In the genomic region with DNA sequence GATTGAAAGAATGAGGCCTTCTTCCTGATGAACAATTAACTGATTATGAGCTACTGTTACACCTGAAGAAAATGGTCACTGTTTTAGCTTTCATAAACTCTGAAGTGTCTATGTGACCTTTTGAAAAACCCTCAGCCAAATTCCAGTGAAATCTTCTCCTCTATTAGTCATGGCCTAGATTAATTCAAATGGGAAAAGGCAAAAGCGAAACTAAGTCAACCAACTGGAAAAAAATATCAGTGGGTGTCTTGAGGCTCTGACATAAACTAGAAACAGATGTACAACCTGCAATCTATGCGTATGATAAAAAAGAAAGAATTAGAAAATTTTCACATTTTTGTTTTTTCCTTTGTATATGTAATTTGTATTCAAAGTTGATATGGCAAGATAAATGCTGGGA, we compare ENCODE assay signal across 17 cellular contexts.
A peak's percentile ranks its signal among the peaks of the same experiment; 100 is the strongest.
DNase-seq lines count a peak whose midpoint lies in the region; ATAC-seq, FAIRE-seq and TF ChIP-seq lines count a peak whose summit lies in the region.
"Had no signal": no experiment of that assay in that cellular context is flagged by ENCODE, and none has a peak within 500 bp of the region (broad histone marks: within the 10 kb centered on the region; RNA-seq: fewer than 3 reads in every experiment).

No MANE protein-coding gene starts in this region.

- DNase-seq in A172 (ENCODE audit: low spot score) (peak; percentile 13), GM23248 (peak; percentile 83), astrocyte (ENCODE audit: low read depth) (peak; percentile 73), keratinocyte (ENCODE audit: low read depth, low spot score) (no peak), lower lobe of right lung (no peak)
- no peak for DNase-seq in stimulated activated CD4-positive, alpha-beta T cell treated with anti-CD3 and anti-CD28 coated beads, Interleukin-4, amount 100 ng/mL, for 1 hour
- no peak for DNase-seq in activated T-cell treated with anti-CD3 and anti-CD28 coated beads, Interleukin-2, amount 50 U/mL, for 4 hours
- DNase-seq: activated CD8-positive, alpha-beta memory T cell treated with anti-CD3 and anti-CD28 coated beads, Interleukin-2, amount 10 ng/mL, durations not matched to agents 7 days and 5 days; activated naive CD4-positive, alpha-beta T cell treated with anti-CD3 and anti-CD28 coated beads for 36 hours; NCI-H1417; NCI-H510A treated with DMSO at 0.1 percent for 48 hours; PC-3; substantia nigra; SW 1271 had no signal

- H3K9me1 ChIP-seq in keratinocyte (ENCODE audit: control insufficient read depth, extremely low read depth, insufficient read depth, low read length): no peaks in the 10 kb centered on the region

- no peaks in the 10 kb centered on the region; the same call in 1 of the 2 replicates for H3K9me2 ChIP-seq in GM23248 (ENCODE audit: insufficient read depth)

- peak overlapping the region; percentile 24; the same call in 1 of the 2 replicates for H3K27ac ChIP-seq in GM23248
- no peak overlapping the region for H3K27ac ChIP-seq in astrocyte (ENCODE audit: low read depth, low read length)
- H3K27ac ChIP-seq in keratinocyte (ENCODE audit: control insufficient read depth, insufficient read depth, low read length): no peak overlapping the region
- no peak overlapping the region for H3K27ac ChIP-seq in lower lobe of right lung

- H4K20me1 ChIP-seq in GM23248 (ENCODE audit: insufficient read depth) (no peaks in the 10 kb centered on the region), astrocyte (ENCODE audit: insufficient read depth, low read length) (no peaks in the 10 kb centered on the region), keratinocyte (ENCODE audit: control insufficient read depth, extremely low read depth, insufficient read depth, low read length) (no peaks in the 10 kb centered on the region)

- in situ Hi-C loops in GM23248 (cut with MboI): no loop called here

- FAIRE-seq in astrocyte (lab: Jason Lieb, UNC): peak; percentile 45
- no peak for FAIRE-seq in keratinocyte (lab: Jason Lieb, UNC)
- FAIRE-seq: GM12891 had no signal

- H3K27me3 ChIP-seq in GM23248 (replicated peaks; ENCODE audit: insufficient read depth) (no peaks in the 10 kb centered on the region), astrocyte (ENCODE audit: insufficient read depth, low read length) (no peaks in the 10 kb centered on the region), keratinocyte (ENCODE audit: control insufficient read depth, extremely low read depth, insufficient read depth, low read length) (no peaks in the 10 kb centered on the region), lower lobe of right lung (ENCODE audit: low read depth) (no peaks in the 10 kb centered on the region)

- no peaks in the 10 kb centered on the region for H3K36me3 Mint-ChIP-seq in astrocyte (ENCODE audit: low read depth, unreplicated experiment)
- no peaks in the 10 kb centered on the region for H3K36me3 Mint-ChIP-seq in activated T-cell treated with anti-CD3 and anti-CD28 coated beads, Interleukin-2, amount 50 U/mL, for 4 hours (ENCODE audit: insufficient read depth)
- H3K36me3 Mint-ChIP-seq: activated CD8-positive, alpha-beta memory T cell treated with anti-CD3 and anti-CD28 coated beads, Interleukin-2, amount 10 ng/mL, durations not matched to agents 7 days and 5 days; natural killer cell treated with Interleukin-12 subunit alpha and Interleukin-12 subunit beta and Interleukin-15 and Interleukin-18, amount 100 ng/mL, for 72 hours had no signal

- ATAC-seq in lower lobe of right lung (no peak), HG02885 (IDR thresholded peaks at IDR 0.05; ENCODE audit: poor library complexity, unreplicated experiment) (no peak)
- ATAC-seq in activated T-cell treated with anti-CD3 and anti-CD28 coated beads, Interleukin-2, amount 50 U/mL, for 4 hours: no peak
- ATAC-seq: activated CD8-positive, alpha-beta memory T cell treated with anti-CD3 and anti-CD28 coated beads, Interleukin-2, amount 10 ng/mL, durations not matched to agents 7 days and 5 days; natural killer cell treated with Interleukin-12 subunit alpha and Interleukin-12 subunit beta and Interleukin-15 and Interleukin-18, amount 100 ng/mL, for 72 hours; PC-3 had no signal

- H3K36me3 ChIP-seq in GM23248 (ENCODE audit: low read depth) (no peaks in the 10 kb centered on the region), astrocyte (ENCODE audit: insufficient read depth, low read length) (no peaks in the 10 kb centered on the region), keratinocyte (ENCODE audit: control insufficient read depth in 2 of 2, extremely low read depth in 1 of 2, insufficient read depth in 2 of 2, low read length in 2 of 2) (no peaks in the 10 kb centered on the region), lower lobe of right lung (no peaks in the 10 kb centered on the region)

- TF ChIP-seq CTCF in astrocyte (IDR thresholded peaks at IDR 0.05; ENCODE audit: insufficient read depth, low read depth, low read length): no peak
- TF ChIP-seq CTCF in keratinocyte (optimal IDR thresholded peaks at IDR 0.05 in 1 of 3, IDR thresholded peaks at IDR 0.05 in 1 of 3, conservative IDR thresholded peaks at IDR 0.05 in 1 of 3; ENCODE audit: extremely low read depth in 1 of 3, insufficient read depth in 2 of 3, low read length in 3 of 3): no peak
- TF ChIP-seq CTCF in lower lobe of right lung (IDR thresholded peaks at IDR 0.05): no peak

- H3K27ac Mint-ChIP-seq in astrocyte (ENCODE audit: unreplicated experiment): no peak overlapping the region
- H3K27ac Mint-ChIP-seq: activated CD8-positive, alpha-beta memory T cell treated with anti-CD3 and anti-CD28 coated beads, Interleukin-2, amount 10 ng/mL, durations not matched to agents 7 days and 5 days; activated naive CD4-positive, alpha-beta T cell treated with anti-CD3 and anti-CD28 coated beads for 36 hours; natural killer cell treated with Interleukin-12 subunit alpha and Interleukin-12 subunit beta and Interleukin-15 and Interleukin-18, amount 100 ng/mL, for 72 hours had no signal

- peaks cover 7% of the 10 kb centered on the region for H3K4me1 Mint-ChIP-seq in astrocyte (ENCODE audit: low read depth, unreplicated experiment)
- peaks cover 1% of the 10 kb centered on the region for H3K4me1 Mint-ChIP-seq in activated T-cell treated with anti-CD3 and anti-CD28 coated beads, Interleukin-2, amount 50 U/mL, for 4 hours (ENCODE audit: low read depth)
- H3K4me1 Mint-ChIP-seq: activated CD8-positive, alpha-beta memory T cell treated with anti-CD3 and anti-CD28 coated beads, Interleukin-2, amount 10 ng/mL, durations not matched to agents 7 days and 5 days had no signal

- no peaks in the 10 kb centered on the region for H3K79me2 ChIP-seq in GM23248 (ENCODE audit: insufficient read depth)
- H3K79me2 ChIP-seq in astrocyte (ENCODE audit: insufficient read depth, low read length): no peaks in the 10 kb centered on the region
- no peaks in the 10 kb centered on the region for H3K79me2 ChIP-seq in keratinocyte (ENCODE audit: control insufficient read depth, insufficient read depth, low read length)

- no peaks in the 10 kb centered on the region for H3K27me3 Mint-ChIP-seq in astrocyte (ENCODE audit: low read depth, unreplicated experiment)
- H3K27me3 Mint-ChIP-seq in activated T-cell treated with anti-CD3 and anti-CD28 coated beads, Interleukin-2, amount 50 U/mL, for 4 hours (ENCODE audit: low read depth): peaks cover 3% of the 10 kb centered on the region

- peaks cover 15% of the 10 kb centered on the region; the same call in 1 of the 2 replicates for H3F3A ChIP-seq in GM23248 (ENCODE audit: insufficient read depth)

- H3K4me2 ChIP-seq in GM23248 (ENCODE audit: unreplicated experiment) (peak overlapping the region; percentile 48), astrocyte (ENCODE audit: low read length) (peak overlapping the region; percentile 23), keratinocyte (ENCODE audit: control insufficient read depth, extremely low read depth, insufficient read depth, low read depth, low read length) (peak overlapping the region; percentile 17)

- 5% methylated on average over 2 of the region's 2 CpGs for WGBS in GM23248 (ENCODE audit: low coverage in 1 of 2, low lambda C conversion rate in 2 of 2, missing lambda C conversion rate in 2 of 2), 2 experiments

- intact Hi-C loops in lower lobe of right lung (cut with DNase I): no loop called here

- no peaks in the 10 kb centered on the region for H3K9me3 Mint-ChIP-seq in astrocyte (ENCODE audit: unreplicated experiment)
- no peaks in the 10 kb centered on the region for H3K9me3 Mint-ChIP-seq in activated T-cell treated with anti-CD3 and anti-CD28 coated beads, Interleukin-2, amount 50 U/mL, for 4 hours
- H3K9me3 Mint-ChIP-seq: activated naive CD4-positive, alpha-beta T cell treated with anti-CD3 and anti-CD28 coated beads for 36 hours; natural killer cell treated with Interleukin-12 subunit alpha and Interleukin-12 subunit beta and Interleukin-15 and Interleukin-18, amount 100 ng/mL, for 72 hours had no signal

- H3K4me3 ChIP-seq in GM23248 (no peak overlapping the region), astrocyte (ENCODE audit: insufficient read depth, low read depth, low read length) (no peak overlapping the region), keratinocyte (ENCODE audit: control insufficient read depth in 2 of 3, extremely low read depth in 1 of 3, insufficient read depth in 2 of 3, low read depth in 1 of 3, low read length in 3 of 3) (peak overlapping the region in 1 of 3 experiments; percentile 21), lower lobe of right lung (no peak overlapping the region)

- H3K9me3 ChIP-seq in GM23248 (ENCODE audit: low read depth) (no peaks in the 10 kb centered on the region), astrocyte (ENCODE audit: insufficient read depth, low read depth, low read length) (no peaks in the 10 kb centered on the region), keratinocyte (ENCODE audit: control insufficient read depth, low read depth, low read length) (no peaks in the 10 kb centered on the region), lower lobe of right lung (no peaks in the 10 kb centered on the region)

- peaks cover 13% of the 10 kb centered on the region for H3K4me1 ChIP-seq in GM23248 (ENCODE audit: insufficient read depth)
- H3K4me1 ChIP-seq in astrocyte (ENCODE audit: insufficient read depth, low read length): no peaks in the 10 kb centered on the region
- H3K4me1 ChIP-seq in keratinocyte (ENCODE audit: control insufficient read depth, extremely low read depth, insufficient read depth, low read length): no peaks in the 10 kb centered on the region
- no peaks in the 10 kb centered on the region for H3K4me1 ChIP-seq in lower lobe of right lung

- H3K9ac ChIP-seq in GM23248: no peak overlapping the region
- H3K9ac ChIP-seq in astrocyte (ENCODE audit: low read length): no peak overlapping the region
- no peak overlapping the region for H3K9ac ChIP-seq in keratinocyte (ENCODE audit: control insufficient read depth, extremely low read depth, insufficient read depth, low read length)

- no peak overlapping the region for H2AFZ ChIP-seq in GM23248
- H2AFZ ChIP-seq in astrocyte (ENCODE audit: low read depth, low read length): no peak overlapping the region
- peak overlapping the region; percentile 61 for H2AFZ ChIP-seq in keratinocyte (ENCODE audit: control insufficient read depth, low read length)

- no peak overlapping the region for H3K4me3 Mint-ChIP-seq in astrocyte (ENCODE audit: unreplicated experiment)
- no peak overlapping the region for H3K4me3 Mint-ChIP-seq in activated T-cell treated with anti-CD3 and anti-CD28 coated beads, Interleukin-2, amount 50 U/mL, for 4 hours
- H3K4me3 Mint-ChIP-seq: activated CD8-positive, alpha-beta memory T cell treated with anti-CD3 and anti-CD28 coated beads, Interleukin-2, amount 10 ng/mL, durations not matched to agents 7 days and 5 days; activated naive CD4-positive, alpha-beta T cell treated with anti-CD3 and anti-CD28 coated beads for 36 hours; natural killer cell treated with Interleukin-12 subunit alpha and Interleukin-12 subunit beta and Interleukin-15 and Interleukin-18, amount 100 ng/mL, for 72 hours had no signal

- dilution Hi-C loops in keratinocyte (cut with MboI; ENCODE audit: extremely low pct_ligation_motif_present, low sequenced_read_pairs): no loop called here

Comparison
In these comparisons a context has a peak if more than half of its experiments do, and no peak if none do; other contexts are left out.
1. DNase-seq: peak in A172 (single experiment), GM23248 (single experiment) and astrocyte (single experiment); none in keratinocyte (single experiment), stimulated activated CD4-positive, alpha-beta T cell treated with anti-CD3 and anti-CD28 coated beads, Interleukin-4, amount 100 ng/mL, for 1 hour (single experiment), lower lobe of right lung (single experiment) and activated T-cell treated with anti-CD3 and anti-CD28 coated beads, Interleukin-2, amount 50 U/mL, for 4 hours (single experiment).
2. Peak in every context shown above with its lines, with median percentiles within 50 percentile points of each other: H3K4me2 ChIP-seq.